In the genomic region with DNA sequence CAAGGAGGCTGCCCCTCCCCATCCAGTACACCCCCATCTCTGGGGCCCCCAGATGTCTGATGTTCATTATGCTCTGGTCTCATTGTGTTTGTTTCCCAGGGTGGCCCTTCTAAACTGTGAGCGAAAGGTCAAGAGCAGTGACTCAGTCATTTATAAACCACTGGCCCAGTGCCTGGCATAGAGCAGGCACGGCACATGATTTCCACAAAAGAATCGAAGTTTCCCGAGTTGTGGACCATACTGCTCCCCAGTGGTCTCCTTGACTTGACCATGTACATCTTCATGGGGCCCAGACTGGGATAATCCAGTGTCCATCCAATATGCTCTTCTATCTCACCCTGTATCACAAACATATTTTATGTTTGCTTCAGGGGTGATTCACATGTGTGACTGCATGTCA, we compare ENCODE assay signal across 12 cellular contexts.
DNase-seq lines count a peak whose midpoint lies in the region; ATAC-seq and TF ChIP-seq lines count a peak whose summit lies in the region.
"Had no signal": no experiment of that assay in that cellular context is flagged by ENCODE, and none has a peak within 500 bp of the region (broad histone marks: within the 10 kb centered on the region; RNA-seq: fewer than 3 reads in every experiment).

No MANE protein-coding gene starts in this region.

- ATAC-seq in GM18870 (IDR thresholded peaks at IDR 0.05; ENCODE audit: unreplicated experiment) (no peak), HG02623 (IDR thresholded peaks at IDR 0.05; ENCODE audit: unreplicated experiment) (no peak), GM21515 (IDR thresholded peaks at IDR 0.05; ENCODE audit: unreplicated experiment) (no peak)
- ATAC-seq: T-helper 17 cell had no signal

- no peak overlapping the region for H3K4me3 ChIP-seq in AG09309 (ENCODE audit: control insufficient read depth, low read depth, low read length)

- peak; percentile 45 for DNase-seq in AG09309 (ENCODE audit: low read depth)
- DNase-seq in HS-5 (ENCODE audit: low read depth): peak; percentile 56
- DNase-seq in astrocyte of the hippocampus (ENCODE audit: low read depth, low spot score): peak; percentile 42
- DNase-seq in kidney tubule cell (ENCODE audit: low spot score): peak; percentile 29
- no peak for DNase-seq in NCI-H1092 treated with DMSO at 0.1 percent for 48 hours (lab: John Stamatoyannopoulos, UW)
- DNase-seq: activated T-cell treated with anti-CD3 and anti-CD28 coated beads for 4 hours; CD4-positive, CD25-positive, alpha-beta regulatory T cell; NCI-H1930; T-helper 17 cell had no signal

- peak; percentile 39 for TF ChIP-seq CTCF in AG09309 (IDR thresholded peaks at IDR 0.05; ENCODE audit: control insufficient read depth, insufficient read depth, low read depth, low read length, missing control alignments)
